ENCODE assay signal across 9 cellular contexts in genomic region chr9:33297455-33297854, GRCh38. TPM values are rescaled to one million over a fixed set of nuclear protein-coding genes. Genes with fewer than 3 reads are reported as not detected.
DNase-seq lines count a peak whose midpoint lies in the region; ATAC-seq and TF ChIP-seq lines count a peak whose summit lies in the region.
"Had no signal": no experiment of that assay in that cellular context is flagged by ENCODE, and none has a peak within 500 bp of the region (broad histone marks: within the 10 kb centered on the region; RNA-seq: fewer than 3 reads in every experiment).

No MANE protein-coding gene starts in this region.

- intact Hi-C loops in prostate gland (cut with DNase I) = no loop called here

- H3K4me3 ChIP-seq in neutrophil (ENCODE audit: low read depth in 1 of 2, low read length in 1 of 2) (no peak overlapping the region), prostate gland (no peak overlapping the region)

- peaks cover 17 to 19% of the 10 kb centered on the region in 2 experiments for H3K4me1 ChIP-seq in neutrophil (ENCODE audit: control insufficient read depth in 1 of 2, insufficient read depth in 1 of 2, low read depth in 1 of 2, low read length in 1 of 2)
- H3K4me1 ChIP-seq in prostate gland (replicated peaks) = peaks cover 3% of the 10 kb centered on the region

- H3K27ac ChIP-seq in neutrophil (peak overlapping the region; percentile 74), prostate gland (no peak overlapping the region)

- DNase-seq in NCI-H2107 treated with DMSO at 0.1 percent for 48 hours (lab: John Stamatoyannopoulos, UW; ENCODE audit: unreplicated experiment) (peak; percentile 51), NCI-H2107 (lab: John Stamatoyannopoulos, UW) (no peak), NAMALWA (ENCODE audit: low spot score) (peak; percentile 99), anterior cingulate cortex (lab: John Stamatoyannopoulos, UW) (peak in 32 of 58 donors; percentile 2 to 69 (median 22)), prostate gland (ENCODE audit: low spot score) (no peak), GOT3 (lab: John Stamatoyannopoulos, UW) (no peak)

- no peaks in the 10 kb centered on the region for H3K9me3 ChIP-seq in neutrophil
- no peaks in the 10 kb centered on the region for H3K9me3 ChIP-seq in prostate gland

- TF ChIP-seq CTCF in neutrophil (IDR thresholded peaks at IDR 0.05) = no peak
- TF ChIP-seq CTCF in prostate gland (IDR thresholded peaks at IDR 0.05) = no peak

- H3K27me3 ChIP-seq in neutrophil = no peaks in the 10 kb centered on the region
- no peaks in the 10 kb centered on the region for H3K27me3 ChIP-seq in prostate gland (replicated peaks; ENCODE audit: insufficient read depth)

- WGBS in prostate gland = 41% methylated on average over 1 of the region's 1 CpG

- TF ChIP-seq POLR2A in prostate gland (IDR thresholded peaks at IDR 0.05) = no peak

- peaks cover 27% of the 10 kb centered on the region for H3K36me3 ChIP-seq in neutrophil
- H3K36me3 ChIP-seq in prostate gland = peaks cover 0 to 18% of the 10 kb centered on the region in 2 donors

- peak; percentile 92 for ATAC-seq in HG02623 (IDR thresholded peaks at IDR 0.05; ENCODE audit: unreplicated experiment)

RNA-seq across cellular contexts. Expression of gene NFX1, which starts 7.1 kb away (rescaled TPM):
- 10 to 100 TPM; 30.8 to 39.5 TPM for total RNA-seq in prostate gland

RNA-seq across cellular contexts. Expression of gene CHMP5, which starts 32.6 kb away (rescaled TPM):
- 10 to 100 TPM; 48.8 to 84.2 TPM for total RNA-seq in prostate gland

RNA-seq across cellular contexts. Expression of gene BAG1, which starts 32.9 kb away (rescaled TPM):
- 100 to 1,000 TPM in 1 of 2 donors, 10 to 100 TPM in 1; 94.9 to 112 TPM for total RNA-seq in prostate gland

RNA-seq across cellular contexts. Expression of gene SPINK4, which starts 57.5 kb away (rescaled TPM):
- total RNA-seq in prostate gland = not detected
- total RNA-seq: kidney epithelial cell had no signal

Comparison
In these comparisons a context has a peak if more than half of its experiments do, and no peak if none do; other contexts are left out.
1. DNase-seq: peak in NCI-H2107 treated with DMSO at 0.1 percent for 48 hours (single experiment), NAMALWA (single experiment) and anterior cingulate cortex (32 of 58); none in NCI-H2107 (single experiment), prostate gland (single experiment) and GOT3 (single experiment).